1 cellular context compared by ENCODE assay signal in the genomic region with DNA sequence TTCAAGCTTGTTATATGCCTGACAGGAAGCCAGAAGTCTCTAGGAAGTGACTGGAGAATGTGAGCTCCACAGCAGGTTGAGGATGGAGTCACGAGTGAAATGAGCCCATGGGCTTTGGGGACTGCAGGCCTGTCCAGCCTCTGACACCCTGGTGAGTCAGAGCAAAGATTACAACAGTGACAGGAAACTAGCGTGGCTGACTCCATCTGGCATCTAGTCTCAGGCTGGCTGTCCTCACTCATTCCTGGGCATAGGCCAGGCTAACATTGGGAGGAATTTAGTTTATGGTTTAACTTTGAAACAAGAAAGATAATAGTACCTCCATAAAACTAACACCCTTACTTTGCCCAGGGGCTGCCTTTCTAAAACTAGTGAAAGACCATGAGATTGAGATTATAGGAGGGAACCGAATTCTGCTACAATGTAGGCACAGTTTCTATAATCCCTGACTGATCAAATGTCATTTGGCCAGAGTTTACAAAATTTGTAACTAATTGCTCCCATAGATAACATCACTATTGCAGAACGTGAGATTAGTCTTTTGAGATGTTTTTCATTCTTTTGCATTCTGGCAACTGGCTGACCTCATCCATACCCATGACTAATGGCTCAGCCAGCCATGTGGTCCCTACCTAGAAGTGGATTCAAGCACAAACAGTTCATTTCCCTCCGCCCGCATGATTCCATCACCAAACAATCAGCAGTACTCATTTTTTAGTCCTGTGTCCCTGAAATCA.
TF ChIP-seq lines count a peak whose summit lies in the region.

No MANE protein-coding gene starts in this region.

TF ChIP-seq in GM23338, 12 proteins besides CTCF, POLR2A, EP300 and RAD21 (continued from another document):
- TF ChIP-seq REST (IDR thresholded peaks at IDR 0.05; ENCODE audit: unreplicated experiment) (no peak), EZH2 (IDR thresholded peaks at IDR 0.05; ENCODE audit: low read depth, unreplicated experiment) (no peak), ETS1 (IDR thresholded peaks at IDR 0.05) (no peak), JUNB (IDR thresholded peaks at IDR 0.05; ENCODE audit: unreplicated experiment) (no peak), ZNF331 (CRISPR knock-in tag; IDR thresholded peaks at IDR 0.05; ENCODE audit: low read depth) (no peak), NANOG (IDR thresholded peaks at IDR 0.05; ENCODE audit: borderline replicate concordance) (no peak)
- TF ChIP-seq, protein P1, sequence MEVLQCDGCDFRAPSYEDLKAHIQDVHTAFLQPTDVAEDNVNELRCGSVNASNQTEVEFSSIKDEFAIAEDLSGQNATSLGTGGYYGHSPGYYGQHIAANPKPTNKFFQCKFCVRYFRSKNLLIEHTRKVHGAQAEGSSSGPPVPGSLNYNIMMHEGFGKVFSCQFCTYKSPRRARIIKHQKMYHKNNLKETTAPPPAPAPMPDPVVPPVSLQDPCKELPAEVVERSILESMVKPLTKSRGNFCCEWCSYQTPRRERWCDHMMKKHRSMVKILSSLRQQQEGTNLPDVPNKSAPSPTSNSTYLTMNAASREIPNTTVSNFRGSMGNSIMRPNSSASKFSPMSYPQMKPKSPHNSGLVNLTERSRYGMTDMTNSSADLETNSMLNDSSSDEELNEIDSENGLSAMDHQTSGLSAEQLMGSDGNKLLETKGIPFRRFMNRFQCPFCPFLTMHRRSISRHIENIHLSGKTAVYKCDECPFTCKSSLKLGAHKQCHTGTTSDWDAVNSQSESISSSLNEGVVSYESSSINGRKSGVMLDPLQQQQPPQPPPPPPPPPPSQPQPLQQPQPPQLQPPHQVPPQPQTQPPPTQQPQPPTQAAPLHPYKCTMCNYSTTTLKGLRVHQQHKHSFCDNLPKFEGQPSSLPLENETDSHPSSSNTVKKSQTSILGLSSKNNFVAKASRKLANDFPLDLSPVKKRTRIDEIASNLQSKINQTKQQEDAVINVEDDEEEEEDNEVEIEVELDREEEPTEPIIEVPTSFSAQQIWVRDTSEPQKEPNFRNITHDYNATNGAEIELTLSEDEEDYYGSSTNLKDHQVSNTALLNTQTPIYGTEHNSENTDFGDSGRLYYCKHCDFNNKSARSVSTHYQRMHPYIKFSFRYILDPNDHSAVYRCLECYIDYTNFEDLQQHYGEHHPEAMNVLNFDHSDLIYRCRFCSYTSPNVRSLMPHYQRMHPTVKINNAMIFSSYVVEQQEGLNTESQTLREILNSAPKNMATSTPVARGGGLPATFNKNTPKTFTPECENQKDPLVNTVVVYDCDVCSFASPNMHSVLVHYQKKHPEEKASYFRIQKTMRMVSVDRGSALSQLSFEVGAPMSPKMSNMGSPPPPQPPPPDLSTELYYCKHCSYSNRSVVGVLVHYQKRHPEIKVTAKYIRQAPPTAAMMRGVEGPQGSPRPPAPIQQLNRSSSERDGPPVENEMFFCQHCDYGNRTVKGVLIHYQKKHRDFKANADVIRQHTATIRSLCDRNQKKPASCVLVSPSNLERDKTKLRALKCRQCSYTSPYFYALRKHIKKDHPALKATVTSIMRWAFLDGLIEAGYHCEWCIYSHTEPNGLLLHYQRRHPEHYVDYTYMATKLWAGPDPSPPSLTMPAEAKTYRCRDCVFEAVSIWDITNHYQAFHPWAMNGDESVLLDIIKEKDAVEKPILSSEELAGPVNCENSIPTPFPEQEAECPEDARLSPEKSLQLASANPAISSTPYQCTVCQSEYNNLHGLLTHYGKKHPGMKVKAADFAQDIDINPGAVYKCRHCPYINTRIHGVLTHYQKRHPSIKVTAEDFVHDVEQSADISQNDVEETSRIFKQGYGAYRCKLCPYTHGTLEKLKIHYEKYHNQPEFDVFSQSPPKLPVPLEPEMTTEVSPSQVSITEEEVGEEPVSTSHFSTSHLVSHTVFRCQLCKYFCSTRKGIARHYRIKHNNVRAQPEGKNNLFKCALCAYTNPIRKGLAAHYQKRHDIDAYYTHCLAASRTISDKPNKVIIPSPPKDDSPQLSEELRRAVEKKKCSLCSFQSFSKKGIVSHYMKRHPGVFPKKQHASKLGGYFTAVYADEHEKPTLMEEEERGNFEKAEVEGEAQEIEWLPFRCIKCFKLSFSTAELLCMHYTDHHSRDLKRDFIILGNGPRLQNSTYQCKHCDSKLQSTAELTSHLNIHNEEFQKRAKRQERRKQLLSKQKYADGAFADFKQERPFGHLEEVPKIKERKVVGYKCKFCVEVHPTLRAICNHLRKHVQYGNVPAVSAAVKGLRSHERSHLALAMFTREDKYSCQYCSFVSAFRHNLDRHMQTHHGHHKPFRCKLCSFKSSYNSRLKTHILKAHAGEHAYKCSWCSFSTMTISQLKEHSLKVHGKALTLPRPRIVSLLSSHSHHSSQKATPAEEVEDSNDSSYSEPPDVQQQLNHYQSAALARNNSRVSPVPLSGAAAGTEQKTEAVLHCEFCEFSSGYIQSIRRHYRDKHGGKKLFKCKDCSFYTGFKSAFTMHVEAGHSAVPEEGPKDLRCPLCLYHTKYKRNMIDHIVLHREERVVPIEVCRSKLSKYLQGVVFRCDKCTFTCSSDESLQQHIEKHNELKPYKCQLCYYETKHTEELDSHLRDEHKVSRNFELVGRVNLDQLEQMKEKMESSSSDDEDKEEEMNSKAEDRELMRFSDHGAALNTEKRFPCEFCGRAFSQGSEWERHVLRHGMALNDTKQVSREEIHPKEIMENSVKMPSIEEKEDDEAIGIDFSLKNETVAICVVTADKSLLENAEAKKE (CRISPR knock-in tag; IDR thresholded peaks at IDR 0.05): no peak
TF ChIP-seq in GM23338: peak in this region for 0.
